In genomic region chr20:4703281-4703676, GRCh38 we compare ENCODE assay signal across 22 cellular contexts. TPM values are rescaled to one million over a fixed set of nuclear protein-coding genes. Genes with fewer than 3 reads are reported as not detected.
"Had no signal": no experiment of that assay in that cellular context is flagged by ENCODE, and none has a peak within 500 bp of the region (broad histone marks: within the 10 kb centered on the region; RNA-seq: fewer than 3 reads in every experiment).

No MANE protein-coding gene starts in this region.

- DNase-seq: activated CD4-positive, alpha-beta T cell treated with anti-CD3 and anti-CD28 coated beads, Interleukin-2, amount 50 U/mL, for 4 hours; activated CD4-positive, CD25-positive, alpha-beta regulatory T cell treated with anti-CD3 and anti-CD28 coated beads, Interleukin-2, amount 50 U/mL, for 72 hours; activated effector memory CD4-positive, alpha-beta T cell treated with Interleukin-2 at 50 U/mL for 16 hours; amygdala; body of pancreas; central memory CD4-positive, alpha-beta T cell; colonic mucosa; foreskin melanocyte; immature natural killer cell; natural killer cell; nucleus accumbens; stimulated activated CD4-positive, alpha-beta T cell treated with anti-CD3 and anti-CD28 coated beads, Interleukin-15, amount 100 ng/mL, for 24 hours; stimulated activated CD4-positive, alpha-beta T cell treated with anti-CD3 and anti-CD28 coated beads, Interleukin-4, amount 100 ng/mL, for 1 hour; stimulated activated naive CD4-positive, alpha-beta T cell; T-cell; T1000; transverse colon had no signal

- H3K27ac ChIP-seq: body of pancreas, colonic mucosa, transverse colon, vagina had no signal

- H3K4me3 Mint-ChIP-seq: activated naive CD4-positive, alpha-beta T cell treated with anti-CD3 and anti-CD28 coated beads, Interleukin-2, amount 50 U/mL, for 24 hours; immature natural killer cell; natural killer cell; T-cell had no signal

- H3K4me1 ChIP-seq: colonic mucosa, vagina had no signal

- H3K36me3 Mint-ChIP-seq: natural killer cell had no signal

- H3K9me3 Mint-ChIP-seq: activated naive CD4-positive, alpha-beta T cell treated with anti-CD3 and anti-CD28 coated beads, Interleukin-2, amount 50 U/mL, for 24 hours; immature natural killer cell; natural killer cell; T-cell had no signal

- H3K27me3 ChIP-seq: body of pancreas, colonic mucosa, transverse colon, vagina had no signal

- H3K27me3 Mint-ChIP-seq: activated naive CD4-positive, alpha-beta T cell treated with anti-CD3 and anti-CD28 coated beads, Interleukin-2, amount 50 U/mL, for 24 hours; T-cell had no signal

- H3K27ac Mint-ChIP-seq: activated naive CD4-positive, alpha-beta T cell treated with anti-CD3 and anti-CD28 coated beads, Interleukin-2, amount 50 U/mL, for 24 hours; T-cell had no signal

- H3K4me1 Mint-ChIP-seq: activated naive CD4-positive, alpha-beta T cell treated with anti-CD3 and anti-CD28 coated beads, Interleukin-2, amount 50 U/mL, for 24 hours; natural killer cell; T-cell had no signal

- H3K9me3 ChIP-seq: body of pancreas, colonic mucosa, transverse colon, vagina had no signal

- H3K36me3 ChIP-seq: colonic mucosa, transverse colon had no signal

- H3K4me3 ChIP-seq: body of pancreas, colonic mucosa, transverse colon, vagina had no signal

- ATAC-seq: left lobe of liver, natural killer cell, T-cell had no signal

RNA-seq across cellular contexts. Expression of gene PRND, which starts 18.4 kb away (rescaled TPM):
- total RNA-seq: body of pancreas, fibroblast of lung, left lobe of liver, natural killer cell, posterior vena cava, T-cell, transverse colon, vagina had no signal
- polyA plus RNA-seq: fibroblast of lung, immature natural killer cell had no signal
